8 cellular contexts compared by ENCODE assay signal in the genomic region with DNA sequence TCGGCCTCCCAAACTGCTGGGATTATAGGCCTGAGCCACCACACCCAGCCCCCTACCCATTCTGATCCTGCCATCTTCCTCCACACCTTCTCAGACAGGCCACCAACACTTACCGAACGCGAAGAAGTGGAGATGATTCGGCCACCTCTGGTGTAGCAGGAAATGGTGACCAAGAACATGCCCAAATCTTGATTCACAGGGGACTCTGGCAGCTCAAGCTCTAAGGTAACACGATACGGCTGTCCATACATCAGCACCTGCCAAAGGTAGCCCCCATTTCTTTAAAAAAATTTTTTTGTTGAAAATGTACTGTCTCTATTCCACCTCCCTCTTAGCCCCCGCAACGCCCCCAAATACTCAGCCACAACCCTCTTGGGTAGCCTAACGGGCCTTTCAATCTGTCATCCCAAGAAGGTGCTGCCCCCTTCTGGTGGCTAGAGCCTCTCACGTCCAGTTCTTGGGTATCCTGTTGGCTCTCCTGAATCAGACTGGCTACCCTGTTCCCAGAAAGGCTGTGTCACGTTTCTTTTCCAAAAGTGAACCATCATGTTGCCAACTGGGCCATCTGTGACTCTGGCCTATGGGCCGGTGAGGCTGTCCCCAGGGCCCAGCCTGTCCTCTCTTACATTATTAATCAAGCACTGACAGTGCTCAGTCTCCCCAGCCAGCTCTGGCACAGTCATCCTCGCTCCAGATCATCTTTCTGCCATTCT. TPM values are rescaled to one million over a fixed set of nuclear protein-coding genes. Genes with fewer than 3 reads are reported as not detected.
A peak's percentile ranks its signal among the peaks of the same experiment; 100 is the strongest.
DNase-seq lines count a peak whose midpoint lies in the region; ATAC-seq and TF ChIP-seq lines count a peak whose summit lies in the region.

No MANE protein-coding gene starts in this region.

- intact Hi-C loops in tibial artery (cut with DNase I; ENCODE audit: low total_unique reads), result loop anchor here (10.0 kb wide), 1 partner anchor 300 kb away; no protein-coding TSS in a partner anchor

- no peak overlapping the region for H3K4me3 ChIP-seq in RWPE2 (ENCODE audit: severe bottlenecking)
- no peak overlapping the region for H3K4me3 ChIP-seq in foreskin fibroblast (ENCODE audit: low read depth in 1 of 2, low read length in 2 of 2)
- no peak overlapping the region for H3K4me3 ChIP-seq in tibial artery

- no peaks in the 10 kb centered on the region for H3K27me3 Mint-ChIP-seq in osteocyte (ENCODE audit: unreplicated experiment)

- no peaks in the 10 kb centered on the region for H3K9me3 Mint-ChIP-seq in osteocyte (ENCODE audit: unreplicated experiment)

- no peak overlapping the region for H3K27ac ChIP-seq in RWPE2 (ENCODE audit: poor library complexity, severe bottlenecking)
- H3K27ac ChIP-seq in tibial artery, result no peak overlapping the region

- H3K4me1 ChIP-seq in RWPE2 (ENCODE audit: insufficient read depth, poor library complexity, severe bottlenecking) (no peaks in the 10 kb centered on the region), tibial artery (peaks cover 0 to 7% (median 0%) of the 10 kb centered on the region in 4 donors)

- no peak overlapping the region for H3K27ac Mint-ChIP-seq in osteocyte (ENCODE audit: unreplicated experiment)

- H3K4me1 Mint-ChIP-seq in osteocyte (ENCODE audit: unreplicated experiment), result peaks cover 4% of the 10 kb centered on the region

- ATAC-seq in RWPE2 (ENCODE audit: low read depth) (peak; percentile 67), HG03565 (IDR thresholded peaks at IDR 0.05; ENCODE audit: unreplicated experiment) (no peak)

- TF ChIP-seq CTCF in RWPE2 (IDR thresholded peaks at IDR 0.05; ENCODE audit: poor library complexity, severe bottlenecking) (peak; percentile 74), foreskin fibroblast (IDR thresholded peaks at IDR 0.05; ENCODE audit: low read depth, low read length) (peak; percentile 89), osteocyte (IDR thresholded peaks at IDR 0.05) (peak; percentile 83), tibial artery (IDR thresholded peaks at IDR 0.05) (peak; percentile 76 to 87)

- DNase-seq in COLO829 (ENCODE audit: low spot score), result peak; percentile 36
- peak in 69 of 76 experiments; percentile 9 to 77 (median 62) for DNase-seq in HUDEP-2 (lab: John Stamatoyannopoulos, UW; ENCODE audit: unreplicated experiment in 76 of 76)
- DNase-seq in RWPE2 (ENCODE audit: low spot score), result no peak
- DNase-seq in activated T-helper 9 cell treated with anti-CD3 and anti-CD28 coated beads, Interleukin-2, amount 50 U/mL, for 16 hours (ENCODE audit: low read depth), result peak; percentile 57
- peak; percentile 80 to 93 for DNase-seq in foreskin fibroblast
- no peak for DNase-seq in osteocyte (ENCODE audit: extremely low spot score, unreplicated experiment)
- peak; percentile 86 to 88 for DNase-seq in tibial artery

- no peak overlapping the region for H3K4me3 Mint-ChIP-seq in osteocyte (ENCODE audit: unreplicated experiment)

- H3K36me3 Mint-ChIP-seq in osteocyte (ENCODE audit: unreplicated experiment), result peaks cover 19% of the 10 kb centered on the region

- H3K9me3 ChIP-seq in RWPE2 (ENCODE audit: severe bottlenecking), result no peaks in the 10 kb centered on the region
- no peaks in the 10 kb centered on the region for H3K9me3 ChIP-seq in tibial artery

- H3K36me3 ChIP-seq in RWPE2 (ENCODE audit: low read depth) (peaks cover 21% of the 10 kb centered on the region), tibial artery (peaks cover 23 to 47% (median 30%) of the 10 kb centered on the region in 3 donors)

- H3K27me3 ChIP-seq in RWPE2 (ENCODE audit: insufficient read depth, poor library complexity, severe bottlenecking) (no peaks in the 10 kb centered on the region), tibial artery (no peaks in the 10 kb centered on the region)

RNA-seq across cellular contexts. Expression of a gene that starts 5.3 kb away (rescaled TPM):
- 0.39 and 0.46 TPM in 2 replicates for total RNA-seq in osteocyte

RNA-seq across cellular contexts. Expression of a gene that starts 12.6 kb away (rescaled TPM):
- total RNA-seq in osteocyte, result 54.1 and 56.7 TPM in 2 replicates

RNA-seq across cellular contexts. Expression of a gene that starts 12.9 kb away (rescaled TPM):
- total RNA-seq in osteocyte, result not detected in 2 replicates

RNA-seq across cellular contexts. Expression of a gene that starts 15.7 kb away (rescaled TPM):
- total RNA-seq in osteocyte, result 132 and 161 TPM in 2 replicates

RNA-seq across cellular contexts. Expression of a gene that starts 22.5 kb away (rescaled TPM):
- total RNA-seq in osteocyte, result 7.3 and 9.1 TPM in 2 replicates

Comparison
In these comparisons a context has a peak if more than half of its experiments do, and no peak if none do; other contexts are left out.
1. DNase-seq: peak in COLO829 (single experiment), HUDEP-2 (69 of 76), activated T-helper 9 cell treated with anti-CD3 and anti-CD28 coated beads, Interleukin-2, amount 50 U/mL, for 16 hours (single experiment), foreskin fibroblast (2 of 2) and tibial artery (2 of 2); none in RWPE2 (single experiment) and osteocyte (single experiment).
2. Peak in every context shown above with its lines, with median percentiles within 50 percentile points of each other: CTCF ChIP-seq.